In genomic region chr13:36345438-36346221, GRCh38 we compare ENCODE assay signal across 8 cellular contexts. TPM values are rescaled to one million over a fixed set of nuclear protein-coding genes. Genes with fewer than 3 reads are reported as not detected.
DNase-seq lines count a peak whose midpoint lies in the region; ATAC-seq and TF ChIP-seq lines count a peak whose summit lies in the region.

No MANE protein-coding gene starts in this region.

- peaks cover 7% of the 10 kb centered on the region for H3K27me3 Mint-ChIP-seq in IgD-negative memory B cell

- H3K9me3 ChIP-seq in skeletal muscle tissue (ENCODE audit: control insufficient read depth in 3 of 3, low read length in 3 of 3) = no peaks in the 10 kb centered on the region

- peak overlapping the region; percentile 91 to 96 (median 96) for H3K9ac ChIP-seq in skeletal muscle tissue (ENCODE audit: low read depth in 1 of 3, low read length in 3 of 3)

- no peaks in the 10 kb centered on the region for H3K36me3 ChIP-seq in skeletal muscle tissue (ENCODE audit: control insufficient read depth in 3 of 3, insufficient read depth in 3 of 3, low read length in 3 of 3)

- POLR2A ChIA-PET in GM10248 (lab: Yijun Ruan, JAX) = no interaction called here

- peaks cover 0 to 13% (median 9%) of the 10 kb centered on the region in 3 donors for H3K4me1 ChIP-seq in skeletal muscle tissue (ENCODE audit: control insufficient read depth in 3 of 3, insufficient read depth in 3 of 3, low read length in 3 of 3)

- in situ Hi-C loops in GM13977 (cut with MboI; ENCODE audit: low pct_unique_long_range_greater_than_20kb, low sequenced_read_pairs, unreplicated experiment) = no loop called here

- peaks cover 7 to 15% (median 7%) of the 10 kb centered on the region in 3 donors for H3K4me1 Mint-ChIP-seq in IgD-negative memory B cell

- H3K4me3 ChIP-seq in skeletal muscle tissue (ENCODE audit: low read length in 3 of 3) = peak overlapping the region; percentile 91 to 94 (median 93)

- H3K27ac Mint-ChIP-seq in IgD-negative memory B cell = peak overlapping the region; percentile 96 to 99 (median 96)

- peaks cover 3% of the 10 kb centered on the region for H3K36me3 Mint-ChIP-seq in IgD-negative memory B cell

- no peaks in the 10 kb centered on the region for H3K27me3 ChIP-seq in skeletal muscle tissue (ENCODE audit: control insufficient read depth in 3 of 3, insufficient read depth in 3 of 3, low read length in 3 of 3)

- peak overlapping the region; percentile 90 to 97 (median 93) for H3K4me3 Mint-ChIP-seq in IgD-negative memory B cell

- no peak for ATAC-seq in HG02642 (IDR thresholded peaks at IDR 0.05; ENCODE audit: poor library complexity, unreplicated experiment)

- TF ChIP-seq CTCF in GM10248 (IDR thresholded peaks at IDR 0.05; ENCODE audit: control extremely low read depth, extremely low read depth, low read depth, missing control alignments) = no peak
- TF ChIP-seq CTCF in VCaP (conservative IDR thresholded peaks at IDR 0.05) = no peak
- TF ChIP-seq CTCF in GM13977 (IDR thresholded peaks at IDR 0.05; ENCODE audit: extremely low read depth, insufficient read depth, missing control alignments) = no peak

- H3K27ac ChIP-seq in VCaP (peak overlapping the region; percentile 61; the same call in 1 of the 2 replicates), skeletal muscle tissue (ENCODE audit: low read depth, low read length) (peak overlapping the region; percentile 97)

- H3K9me3 Mint-ChIP-seq in IgD-negative memory B cell = no peaks in the 10 kb centered on the region

- CTCF ChIA-PET in GM10248 (lab: Yijun Ruan, JAX) = interaction anchor here (0.9 to 4.4 kb wide), 8 partner anchors 9 to 391 kb away, joined by 3 to 21 read pairs (median 4); no protein-coding TSS in a partner anchor

- DNase-seq in GM10248 (ENCODE audit: extremely low spot score) (peak; percentile 18), cerebellum (ENCODE audit: low spot score) (peak; percentile 54), islet precursor cell (peak; percentile 82), GM13977 (ENCODE audit: low spot score) (no peak)

RNA-seq across cellular contexts. Expression of gene SPART, which starts 0.6 kb away (rescaled TPM):
- polyA plus RNA-seq in IgD-negative memory B cell = 17.9 TPM
- 40.1 TPM for total RNA-seq in cerebellum
- 34.4 TPM for total RNA-seq in skeletal muscle tissue

RNA-seq across cellular contexts. Expression of gene CCDC169, which starts 48.0 kb away (rescaled TPM):
- polyA plus RNA-seq in IgD-negative memory B cell = not detected
- 4.9 TPM for total RNA-seq in cerebellum
- 2.1 TPM for total RNA-seq in skeletal muscle tissue
